In genomic region chr14:55427439-55427838, GRCh38 we compare ENCODE assay signal across 32 cellular contexts. TPM values are rescaled to one million over a fixed set of nuclear protein-coding genes. Genes with fewer than 3 reads are reported as not detected.
A peak's percentile ranks its signal among the peaks of the same experiment; 100 is the strongest.
DNase-seq lines count a peak whose midpoint lies in the region; ATAC-seq and TF ChIP-seq lines count a peak whose summit lies in the region.
"Had no signal": no experiment of that assay in that cellular context is flagged by ENCODE, and none has a peak within 500 bp of the region (broad histone marks: within the 10 kb centered on the region; RNA-seq: fewer than 3 reads in every experiment).

No MANE protein-coding gene starts in this region.

- 0 out of 2 replicates have a peak, but pooled peaks cover 4% of the 10 kb centered on the region for H3K9me2 ChIP-seq in PC-3 (replicated peaks; ENCODE audit: low read length)

- H3F3A ChIP-seq in PC-3 (ENCODE audit: low read length, unreplicated experiment): no peaks in the 10 kb centered on the region

- H3K4me1 Mint-ChIP-seq in T-helper 17 cell: peaks cover 13% of the 10 kb centered on the region
- H3K4me1 Mint-ChIP-seq: naive B cell had no signal

- no peak overlapping the region for H3K27ac Mint-ChIP-seq in T-helper 17 cell
- H3K27ac Mint-ChIP-seq: activated naive CD4-positive, alpha-beta T cell treated with anti-CD3 and anti-CD28 coated beads for 36 hours; CD4-positive, CD25-positive, alpha-beta regulatory T cell; memory B cell; stimulated activated naive B cell treated with anti-CD40 and anti-IgM and Interleukin-4, amounts not matched to agents 10 μg/mL and 1 μg/mL and 100 μg/mL, for 72 hours had no signal

- H3K4me3 Mint-ChIP-seq in T-helper 17 cell: no peak overlapping the region
- H3K4me3 Mint-ChIP-seq: activated naive CD4-positive, alpha-beta T cell treated with anti-CD3 and anti-CD28 coated beads for 36 hours; activated T-cell treated with anti-CD3 and anti-CD28 coated beads, Interleukin-2, amount 50 U/mL, for 4 hours; CD4-positive, CD25-positive, alpha-beta regulatory T cell; memory B cell; stimulated activated naive B cell treated with anti-CD40 and anti-IgM and Interleukin-4, amounts not matched to agents 10 μg/mL and 1 μg/mL and 100 μg/mL, for 72 hours had no signal

- H3K27me3 ChIP-seq in PC-3 (ENCODE audit: low read length) (no peaks in the 10 kb centered on the region), lung (ENCODE audit: control insufficient read depth, insufficient read depth) (no peaks in the 10 kb centered on the region), WERI-Rb-1 (ENCODE audit: insufficient read depth, low read depth, severe bottlenecking) (no peaks in the 10 kb centered on the region)
- H3K27me3 ChIP-seq: cardiac muscle cell had no signal

- H2AFZ ChIP-seq in PC-3 (ENCODE audit: low read length): no peak overlapping the region

- peaks cover 33% of the 10 kb centered on the region for H3K4me1 ChIP-seq in PC-3 (ENCODE audit: insufficient read depth, low read length)
- no peaks in the 10 kb centered on the region for H3K4me1 ChIP-seq in lung (ENCODE audit: control insufficient read depth in 2 of 2, insufficient read depth in 2 of 2, low read length in 2 of 2)

- 67 to 89% methylated on average over 7 of the region's 7 CpGs for WGBS in lung, 2 donors

- ATAC-seq in PC-3 (peak; percentile 98), lung (ENCODE audit: insufficient read depth, low FRiP score) (peak; percentile 24), T-helper 17 cell (no peak)
- ATAC-seq: activated T-cell treated with anti-CD3 and anti-CD28 coated beads, Interleukin-2, amount 50 U/mL, for 4 hours; Right ventricle myocardium inferior; stimulated activated naive B cell treated with anti-CD40 and anti-IgM and Interleukin-4, amounts not matched to agents 10 μg/mL and 1 μg/mL and 100 μg/mL, for 72 hours had no signal

- TF ChIP-seq CTCF in PC-3 (conservative IDR thresholded peaks at IDR 0.05; ENCODE audit: low read depth, low read length) (no peak), epithelial cell of esophagus (IDR thresholded peaks at IDR 0.05; ENCODE audit: insufficient read depth, low read depth, low read length, missing control alignments) (no peak), lung (IDR thresholded peaks at IDR 0.05; ENCODE audit: control extremely low read depth, extremely low read depth) (no peak), WERI-Rb-1 (IDR thresholded peaks at IDR 0.05; ENCODE audit: low read depth, low read length) (no peak)

- H3K36me3 ChIP-seq in PC-3 (ENCODE audit: low read depth, low read length): no peaks in the 10 kb centered on the region
- no peaks in the 10 kb centered on the region for H3K36me3 ChIP-seq in lung (ENCODE audit: control insufficient read depth in 2 of 2, insufficient read depth in 2 of 2, low read length in 2 of 2)
- no peaks in the 10 kb centered on the region for H3K36me3 ChIP-seq in WERI-Rb-1
- H3K36me3 ChIP-seq: cardiac muscle cell had no signal

- H3K9me3 ChIP-seq in PC-3 (ENCODE audit: low read length) (no peaks in the 10 kb centered on the region), lung (ENCODE audit: control insufficient read depth in 2 of 2, insufficient read depth in 1 of 2, low read length in 1 of 2) (no peaks in the 10 kb centered on the region), WERI-Rb-1 (ENCODE audit: severe bottlenecking) (no peaks in the 10 kb centered on the region), T-helper 17 cell (ENCODE audit: control insufficient read depth, low read length, poor library complexity, severe bottlenecking) (no peaks in the 10 kb centered on the region)

- no peaks in the 10 kb centered on the region for H3K79me2 ChIP-seq in PC-3 (ENCODE audit: low read length)

- H4K20me1 ChIP-seq in PC-3 (ENCODE audit: low read length): no peaks in the 10 kb centered on the region

- peak overlapping the region; percentile 52 for H3K4me2 ChIP-seq in PC-3 (ENCODE audit: low read length)

- POLR2A ChIA-PET in PC-3 (lab: Charles Lee; ENCODE audit: unreplicated experiment): no interaction called here

- H3K27ac ChIP-seq in PC-3 (ENCODE audit: low read length) (peak overlapping the region; percentile 77), lung (ENCODE audit: low read depth in 1 of 2, low read length in 1 of 2) (no peak overlapping the region), WERI-Rb-1 (no peak overlapping the region)
- H3K27ac ChIP-seq: cardiac muscle cell had no signal

- no peaks in the 10 kb centered on the region for H3K27me3 Mint-ChIP-seq in T-helper 17 cell
- H3K27me3 Mint-ChIP-seq: naive B cell; stimulated activated naive B cell treated with anti-CD40 and anti-IgM and Interleukin-4, amounts not matched to agents 10 μg/mL and 1 μg/mL and 100 μg/mL, for 72 hours had no signal

- intact Hi-C loops in PC-3 (cut with micrococcal nuclease): loop anchor here (1.0 kb wide), 1 partner anchor 15 kb away; no protein-coding TSS in a partner anchor

- CTCF ChIA-PET in PC-3 (lab: Charles Lee): interaction anchor here (0.7 to 1.6 kb wide), 4 partner anchors 11 to 190 kb away, joined by 5 to 13 read pairs (median 6); no protein-coding TSS in a partner anchor

- DNase-seq in ELR (ENCODE audit: low read depth): peak; percentile 25
- peak; percentile 100 for DNase-seq in PC-3
- DNase-seq in epithelial cell of esophagus (ENCODE audit: low read depth): peak; percentile 90
- no peak for DNase-seq in lung (ENCODE audit: low spot score)
- DNase-seq in WERI-Rb-1: no peak
- DNase-seq in T-helper 17 cell: no peak
- no peak for DNase-seq in mesenteric fat pad (ENCODE audit: low spot score)
- no peak for DNase-seq in NCI-H748 (lab: John Stamatoyannopoulos, UW; ENCODE audit: unreplicated experiment)
- DNase-seq: activated CD8-positive, alpha-beta memory T cell treated with anti-CD3 and anti-CD28 coated beads for 24 hours; activated naive CD4-positive, alpha-beta T cell treated with anti-CD3 and anti-CD28 coated beads for 36 hours; activated T-cell treated with anti-CD3 and anti-CD28 coated beads, Interleukin-2, amount 50 U/mL, for 4 hours; amniotic stem cell; CD4-positive, CD25-positive, alpha-beta regulatory T cell; dermis blood vessel endothelial cell; DMS153; kidney glomerular epithelial cell; naive B cell; NCI-H1105 treated with DMSO at 0.1 percent for 48 hours; NCI-H2107; NCI-H524; nucleus accumbens; retina; stimulated activated CD4-positive, alpha-beta T cell treated with anti-CD3 and anti-CD28 coated beads, Interleukin-2, amount 100 ng/mL, for 48 hours; stimulated activated naive B cell treated with anti-CD40 and anti-IgM and Interleukin-4, amounts not matched to agents 10 μg/mL and 1 μg/mL and 100 μg/mL, for 72 hours; SW 1271 had no signal

- H3K36me3 Mint-ChIP-seq in T-helper 17 cell (ENCODE audit: low read depth): no peaks in the 10 kb centered on the region
- H3K36me3 Mint-ChIP-seq: CD4-positive, CD25-positive, alpha-beta regulatory T cell; memory B cell; naive B cell; stimulated activated naive B cell treated with anti-CD40 and anti-IgM and Interleukin-4, amounts not matched to agents 10 μg/mL and 1 μg/mL and 100 μg/mL, for 72 hours had no signal

- H3K4me3 ChIP-seq in PC-3 (ENCODE audit: low read length) (peak overlapping the region; percentile 13; the same call in 1 of the 2 replicates), epithelial cell of esophagus (ENCODE audit: low read length) (no peak overlapping the region), lung (no peak overlapping the region), WERI-Rb-1 (ENCODE audit: low read depth, low read length) (no peak overlapping the region)
- H3K4me3 ChIP-seq: cardiac muscle cell had no signal

- BruUV-seq in PC-3 (replicated peaks; lab: Mats Ljungman, UMichigan): no TSS peak

- no peak overlapping the region for H3K9ac ChIP-seq in PC-3 (ENCODE audit: low read length)

RNA-seq across cellular contexts. Expression of gene TBPL2, which starts 13.0 kb away (rescaled TPM):
- not detected in 2 replicates for total RNA-seq in PC-3 (2014; rRNA removed)
- total RNA-seq in lung: not detected
- polyA plus RNA-seq in lung: not detected
- not detected for total RNA-seq in T-helper 17 cell
- not detected for total RNA-seq in mesenteric fat pad
- total RNA-seq: activated naive CD4-positive, alpha-beta T cell treated with anti-CD3 and anti-CD28 coated beads for 36 hours; activated T-cell treated with anti-CD3 and anti-CD28 coated beads, Interleukin-2, amount 50 U/mL, for 4 hours; cardiac muscle cell; CD4-positive, CD25-positive, alpha-beta regulatory T cell; dermis blood vessel endothelial cell; endothelial cell of umbilical vein; frontal cortex; LHCN-M2; Right ventricle myocardium inferior; temporal lobe had no signal
- polyA plus RNA-seq: cardiac muscle cell; CD4-positive, CD25-positive, alpha-beta regulatory T cell; endothelial cell of umbilical vein had no signal

RNA-seq across cellular contexts. Expression of gene ATG14, which starts 15.8 kb away (rescaled TPM):
- total RNA-seq in PC-3 (2014; rRNA removed): 20.2 and 22.5 TPM in 2 replicates
- total RNA-seq in lung: 10 to 100 TPM in 1 of 2 donors, 1 to 10 TPM in 1; 6.9 to 19.0 TPM
- 1 to 10 TPM; 3.4 to 7.1 TPM for polyA plus RNA-seq in lung
- 10 to 100 TPM; 16.3 to 21.7 TPM for total RNA-seq in T-helper 17 cell
- total RNA-seq in mesenteric fat pad: 8.1 TPM

Comparison
In these comparisons a context has a peak if more than half of its experiments do, and no peak if none do; other contexts are left out.
1. DNase-seq: peak in ELR (single experiment), PC-3 (single experiment) and epithelial cell of esophagus (single experiment); none in lung (single experiment), WERI-Rb-1 (single experiment), T-helper 17 cell (0 of 3), mesenteric fat pad (single experiment) and NCI-H748 (single experiment).